8 cellular contexts compared by ENCODE assay signal in genomic region chr1:149849947-149850360, GRCh38. TPM values are rescaled to one million over a fixed set of nuclear protein-coding genes. Genes with fewer than 3 reads are reported as not detected.
A peak's percentile ranks its signal among the peaks of the same experiment; 100 is the strongest.
DNase-seq lines count a peak whose midpoint lies in the region; ATAC-seq and TF ChIP-seq lines count a peak whose summit lies in the region.

No MANE protein-coding gene starts in this region.

- H3K36me3 ChIP-seq in heart left ventricle (peaks cover 0 to 7% (median 0%) of the 10 kb centered on the region in 9 donors), iPS DF 6.9 (ENCODE audit: control insufficient read depth, insufficient read depth, low read length) (no peaks in the 10 kb centered on the region), smooth muscle cell (ENCODE audit: low read depth) (no peaks in the 10 kb centered on the region)

- no peaks in the 10 kb centered on the region for H3K27me3 Mint-ChIP-seq in activated T-helper 1 cell treated with anti-CD3 and anti-CD28 coated beads, Interleukin-12 subunit alpha, Interleukin-12 subunit beta, Interleukin-2, Interleukin-4 antibody, amounts not matched to agents 30 ng/mL and 10 ng/mL and 1 ng/mL, durations not matched to agents 14 hours and 24 hours and 36 hours (ENCODE audit: insufficient read depth)

- peaks cover 5 to 51% (median 24%) of the 10 kb centered on the region in 12 donors for H3K4me1 ChIP-seq in heart left ventricle
- peaks cover 5% of the 10 kb centered on the region for H3K4me1 ChIP-seq in iPS DF 6.9 (ENCODE audit: control insufficient read depth, insufficient read depth, low read length)
- peaks cover 41% of the 10 kb centered on the region for H3K4me1 ChIP-seq in smooth muscle cell (ENCODE audit: low read depth)

- H3K4me1 Mint-ChIP-seq in activated T-helper 1 cell treated with anti-CD3 and anti-CD28 coated beads, Interleukin-12 subunit alpha, Interleukin-12 subunit beta, Interleukin-2, Interleukin-4 antibody, amounts not matched to agents 30 ng/mL and 10 ng/mL and 1 ng/mL, durations not matched to agents 14 hours and 24 hours and 36 hours (ENCODE audit: low read depth): peaks cover 51% of the 10 kb centered on the region

- no peak for TF ChIP-seq POLR2A in heart left ventricle (IDR thresholded peaks at IDR 0.05)

- peaks cover 51% of the 10 kb centered on the region for H3K79me2 ChIP-seq in smooth muscle cell (ENCODE audit: low read depth)

- H3K4me3 ChIP-seq in heart left ventricle (peak overlapping the region; percentile 4 to 67 (median 54)), iPS DF 6.9 (ENCODE audit: low read length) (peak overlapping the region; percentile 57; the same call in 1 of the 2 replicates), smooth muscle cell (peak overlapping the region; percentile 81)

- intact Hi-C loops in heart left ventricle (cut with DNase I) (no loop called here), left cardiac atrium (cut with DNase I) (no loop called here)
- intact Hi-C loops in activated T-helper 1 cell treated with anti-CD3 and anti-CD28 coated beads, Interleukin-12 subunit alpha, Interleukin-12 subunit beta, Interleukin-2, Interleukin-4 antibody, amounts not matched to agents 30 ng/mL and 10 ng/mL and 1 ng/mL, durations not matched to agents 14 hours and 24 hours and 36 hours (cut with micrococcal nuclease): no loop called here

- ATAC-seq in heart left ventricle (no peak), left cardiac atrium (no peak), HG03460 (IDR thresholded peaks at IDR 0.05; ENCODE audit: unreplicated experiment) (no peak)

- no peak for TF ChIP-seq CTCF in heart left ventricle (IDR thresholded peaks at IDR 0.05)
- TF ChIP-seq CTCF in smooth muscle cell (IDR thresholded peaks at IDR 0.05; ENCODE audit: borderline replicate concordance, insufficient read depth, poor library complexity, severe bottlenecking): no peak

- H3K4me3 Mint-ChIP-seq in activated T-helper 1 cell treated with anti-CD3 and anti-CD28 coated beads, Interleukin-12 subunit alpha, Interleukin-12 subunit beta, Interleukin-2, Interleukin-4 antibody, amounts not matched to agents 30 ng/mL and 10 ng/mL and 1 ng/mL, durations not matched to agents 14 hours and 24 hours and 36 hours: peak overlapping the region; percentile 89

- peak overlapping the region; percentile 89 for H3K9ac ChIP-seq in smooth muscle cell (ENCODE audit: low read depth)

- no peak overlapping the region for H2AFZ ChIP-seq in smooth muscle cell (ENCODE audit: low read depth)

- H4K20me1 ChIP-seq in smooth muscle cell (ENCODE audit: low read depth): peaks cover 48% of the 10 kb centered on the region

- no peaks in the 10 kb centered on the region for H3K27me3 ChIP-seq in heart left ventricle
- H3K27me3 ChIP-seq in iPS DF 6.9 (ENCODE audit: control insufficient read depth, insufficient read depth, low read length): no peaks in the 10 kb centered on the region
- no peaks in the 10 kb centered on the region for H3K27me3 ChIP-seq in smooth muscle cell (ENCODE audit: low read depth)

- peaks cover 8% of the 10 kb centered on the region for H3F3A ChIP-seq in smooth muscle cell (ENCODE audit: low read depth)

- H3K4me2 ChIP-seq in smooth muscle cell: peak overlapping the region; percentile 100

- DNase-seq in heart left ventricle: no peak
- DNase-seq in left cardiac atrium: no peak
- peak; percentile 13 for DNase-seq in activated T-helper 1 cell treated with anti-CD3 and anti-CD28 coated beads, Interleukin-12 subunit alpha, Interleukin-12 subunit beta, Interleukin-2, Interleukin-4 antibody, amounts not matched to agents 30 ng/mL and 10 ng/mL and 1 ng/mL, durations not matched to agents 14 hours and 24 hours and 36 hours (ENCODE audit: low spot score)
- no peak for DNase-seq in iPS DF 6.9 (ENCODE audit: low read depth, low spot score)
- no peak for DNase-seq in smooth muscle cell (lab: John Stamatoyannopoulos, UW; ENCODE audit: unreplicated experiment)
- DNase-seq in DMS153 treated with DMSO at 0.1 percent for 48 hours (lab: John Stamatoyannopoulos, UW; ENCODE audit: unreplicated experiment): no peak
- DNase-seq in NCI-H1048 (lab: John Stamatoyannopoulos, UW): no peak

- no peaks in the 10 kb centered on the region for H3K9me3 Mint-ChIP-seq in activated T-helper 1 cell treated with anti-CD3 and anti-CD28 coated beads, Interleukin-12 subunit alpha, Interleukin-12 subunit beta, Interleukin-2, Interleukin-4 antibody, amounts not matched to agents 30 ng/mL and 10 ng/mL and 1 ng/mL, durations not matched to agents 14 hours and 24 hours and 36 hours

- peak overlapping the region; percentile 90 for H3K27ac Mint-ChIP-seq in activated T-helper 1 cell treated with anti-CD3 and anti-CD28 coated beads, Interleukin-12 subunit alpha, Interleukin-12 subunit beta, Interleukin-2, Interleukin-4 antibody, amounts not matched to agents 30 ng/mL and 10 ng/mL and 1 ng/mL, durations not matched to agents 14 hours and 24 hours and 36 hours

- peaks cover 27% of the 10 kb centered on the region for H3K36me3 Mint-ChIP-seq in activated T-helper 1 cell treated with anti-CD3 and anti-CD28 coated beads, Interleukin-12 subunit alpha, Interleukin-12 subunit beta, Interleukin-2, Interleukin-4 antibody, amounts not matched to agents 30 ng/mL and 10 ng/mL and 1 ng/mL, durations not matched to agents 14 hours and 24 hours and 36 hours (ENCODE audit: low read depth)

- H3K9me3 ChIP-seq in heart left ventricle (no peaks in the 10 kb centered on the region), iPS DF 6.9 (ENCODE audit: control insufficient read depth, insufficient read depth, low read length) (no peaks in the 10 kb centered on the region), smooth muscle cell (replicated peaks; ENCODE audit: low read depth) (no peaks in the 10 kb centered on the region)

- peak overlapping the region in 11 of 12 donors; percentile 1 to 82 (median 62) for H3K27ac ChIP-seq in heart left ventricle
- no peak overlapping the region for H3K27ac ChIP-seq in iPS DF 6.9 (ENCODE audit: low read length)
- H3K27ac ChIP-seq in smooth muscle cell (ENCODE audit: low read depth): peak overlapping the region; percentile 85

- WGBS in heart left ventricle, 4 donors: 6 to 13% (median 9%) methylated on average over 5 to 9 of the region's 9 CpGs
- no CpG with 5 or more reads among the region's 9 CpGs for WGBS in iPS DF 6.9 (ENCODE audit: insufficient coverage, insufficient read length)
- 4% methylated on average over 6 of the region's 9 CpGs for WGBS in smooth muscle cell (ENCODE audit: low lambda C conversion rate)

RNA-seq across cellular contexts. Expression of gene BOLA1, which starts 49.4 kb away (rescaled TPM):
- total RNA-seq in heart left ventricle (10 to 100 TPM; 12.5 to 39.4 (median 14.0) TPM), left cardiac atrium (10 to 100 TPM; 13.0 to 16.0 TPM), smooth muscle cell (14.3 and 21.3 TPM in 2 replicates)
- polyA plus RNA-seq in heart left ventricle (10 to 100 TPM; 16.2 to 40.7 TPM), smooth muscle cell (25.7 and 27.4 TPM in 2 replicates)
- 23.9 and 24.3 TPM in 2 replicates for total RNA-seq in activated T-helper 1 cell treated with anti-CD3 and anti-CD28 coated beads, Interleukin-12 subunit alpha, Interleukin-12 subunit beta, Interleukin-2, Interleukin-4 antibody, amounts not matched to agents 30 ng/mL and 10 ng/mL and 1 ng/mL, durations not matched to agents 14 hours and 24 hours and 36 hours
